Comparison of ENCODE assay signal across 15 cellular contexts in genomic region chr11:15780837-15781236, GRCh38.
A peak's percentile ranks its signal among the peaks of the same experiment; 100 is the strongest.
DNase-seq lines count a peak whose midpoint lies in the region; ATAC-seq and TF ChIP-seq lines count a peak whose summit lies in the region.
"Had no signal": no experiment of that assay in that cellular context is flagged by ENCODE, and none has a peak within 500 bp of the region (broad histone marks: within the 10 kb centered on the region; RNA-seq: fewer than 3 reads in every experiment).

No MANE protein-coding gene starts in this region.

- TF ChIP-seq CTCF in chondrocyte (IDR thresholded peaks at IDR 0.05) = no peak
- no peak for TF ChIP-seq CTCF in gastroesophageal sphincter (IDR thresholded peaks at IDR 0.05)

- TF ChIP-seq POLR2A in gastroesophageal sphincter (IDR thresholded peaks at IDR 0.05) = no peak

- no peaks in the 10 kb centered on the region for H3K9me3 ChIP-seq in gastroesophageal sphincter
- H3K9me3 ChIP-seq: BLaER1, HAP-1 had no signal

- H3K27me3 Mint-ChIP-seq in chondrocyte (ENCODE audit: low read depth) = no peaks in the 10 kb centered on the region

- DNase-seq in left ventricle myocardium superior = no peak
- DNase-seq in Right ventricle myocardium inferior (ENCODE audit: missing footprints) = no peak
- DNase-seq in chondrocyte (ENCODE audit: low spot score) = no peak
- DNase-seq in sciatic nerve (ENCODE audit: low spot score) = no peak
- no peak for DNase-seq in NCI-H2171 treated with DMSO at 0.1 percent for 48 hours (lab: John Stamatoyannopoulos, UW)
- DNase-seq: 8988T; CD4-positive, alpha-beta memory T cell; DMS153; DMS79; GDM1 had no signal

- no peak overlapping the region for H3K4me3 Mint-ChIP-seq in chondrocyte (ENCODE audit: unreplicated experiment)
- H3K4me3 Mint-ChIP-seq: CD14-positive monocyte; CD4-positive, alpha-beta memory T cell had no signal

- peak overlapping the region; percentile 42 for H3K27ac Mint-ChIP-seq in chondrocyte (ENCODE audit: unreplicated experiment)
- H3K27ac Mint-ChIP-seq: CD4-positive, alpha-beta memory T cell had no signal

- H3K27ac ChIP-seq in gastroesophageal sphincter = no peak overlapping the region
- H3K27ac ChIP-seq: BLaER1 had no signal

- H3K36me3 ChIP-seq in gastroesophageal sphincter = no peaks in the 10 kb centered on the region
- H3K36me3 ChIP-seq: BLaER1, HAP-1 had no signal

- H3K9me3 Mint-ChIP-seq in chondrocyte (ENCODE audit: low read depth) = no peaks in the 10 kb centered on the region

- H3K36me3 Mint-ChIP-seq in chondrocyte (ENCODE audit: low read depth) = no peaks in the 10 kb centered on the region
- H3K36me3 Mint-ChIP-seq: CD14-positive monocyte; CD4-positive, alpha-beta memory T cell had no signal

- peak; percentile 50 for ATAC-seq in left ventricle myocardium superior
- ATAC-seq in Right ventricle myocardium inferior = no peak
- peak; percentile 37 for ATAC-seq in sciatic nerve
- no peak for ATAC-seq in gastroesophageal sphincter
- no peak for ATAC-seq in GM21576 (IDR thresholded peaks at IDR 0.05; ENCODE audit: unreplicated experiment)

- intact Hi-C loops in left ventricle myocardium superior (cut with micrococcal nuclease) = no loop called here
- intact Hi-C loops in Right ventricle myocardium inferior (cut with DNase I) = no loop called here
- intact Hi-C loops in sciatic nerve (cut with DNase I) = no loop called here

- no peak overlapping the region for H3K4me3 ChIP-seq in gastroesophageal sphincter
- H3K4me3 ChIP-seq: BLaER1, HAP-1 had no signal

- no peaks in the 10 kb centered on the region for H3K27me3 ChIP-seq in gastroesophageal sphincter

- no peaks in the 10 kb centered on the region for H3K4me1 ChIP-seq in gastroesophageal sphincter
- H3K4me1 ChIP-seq: BLaER1, HAP-1 had no signal

- 75 to 79% methylated on average over 2 of the region's 2 CpGs for WGBS in gastroesophageal sphincter (ENCODE audit: low coverage in 1 of 2), 2 donors

- no peak for TF ChIP-seq EP300 in gastroesophageal sphincter (IDR thresholded peaks at IDR 0.05)

- H3K4me1 Mint-ChIP-seq in chondrocyte (ENCODE audit: low read depth) = peaks cover 45% of the 10 kb centered on the region
- H3K4me1 Mint-ChIP-seq: CD14-positive monocyte; CD4-positive, alpha-beta memory T cell had no signal

Comparison
In these comparisons a context has a peak if more than half of its experiments do, and no peak if none do; other contexts are left out.
1. ATAC-seq: peak in left ventricle myocardium superior (single experiment) and sciatic nerve (single experiment); none in Right ventricle myocardium inferior (single experiment), gastroesophageal sphincter (single experiment) and GM21576 (single experiment).